Comparison of ENCODE assay signal across 1 cellular context in genomic region chr2:230684222-230685164, GRCh38.
A peak's percentile ranks its signal among the peaks of the same experiment; 100 is the strongest.
TF ChIP-seq lines count a peak whose summit lies in the region.

No MANE protein-coding gene starts in this region.

TF ChIP-seq in IMR-90, 13 proteins besides CTCF, POLR2A, EP300 and RAD21:
- TF ChIP-seq BHLHE40 (IDR thresholded peaks at IDR 0.05; ENCODE audit: low read depth, low read length) (peak; percentile 42; the same call in 1 of the 2 replicates), CHD1 (IDR thresholded peaks at IDR 0.05; ENCODE audit: low read depth, low read length) (no peak), USF2 (IDR thresholded peaks at IDR 0.05; ENCODE audit: low read depth, low read length) (no peak), NFE2L2 (IDR thresholded peaks at IDR 0.05; ENCODE audit: low read depth, low read length) (no peak), FOS (IDR thresholded peaks at IDR 0.05; ENCODE audit: low read depth, low read length) (peak; percentile 86), MXI1 (IDR thresholded peaks at IDR 0.05; ENCODE audit: borderline replicate concordance, low read depth, low read length) (no peak), ELK1 (IDR thresholded peaks at IDR 0.05; ENCODE audit: borderline replicate concordance, low read depth, low read length) (no peak), MAZ (IDR thresholded peaks at IDR 0.05; ENCODE audit: borderline replicate concordance, low read depth, low read length) (no peak), RCOR1 (IDR thresholded peaks at IDR 0.05; ENCODE audit: insufficient replicate concordance, low read length) (no peak), MAFK (IDR thresholded peaks at IDR 0.05; ENCODE audit: low read depth, low read length) (no peak), SMC3 (IDR thresholded peaks at IDR 0.05; ENCODE audit: low read depth, low read length) (no peak), CEBPB (IDR thresholded peaks at IDR 0.05; ENCODE audit: low read depth, low read length) (peak; percentile 64), RFX5 (IDR thresholded peaks at IDR 0.05; ENCODE audit: low read depth, low read length) (no peak)
TF ChIP-seq in IMR-90: peak in this region for 3.
